In genomic region chr17:77504652-77505459, GRCh38 we compare ENCODE assay signal across 17 cellular contexts.
DNase-seq lines count a peak whose midpoint lies in the region; ATAC-seq and TF ChIP-seq lines count a peak whose summit lies in the region.
"Had no signal": no experiment of that assay in that cellular context is flagged by ENCODE, and none has a peak within 500 bp of the region (broad histone marks: within the 10 kb centered on the region; RNA-seq: fewer than 3 reads in every experiment).

No MANE protein-coding gene starts in this region.

- peaks cover 2% of the 10 kb centered on the region for H3K79me1 ChIP-seq in neuronal stem cell (ENCODE audit: low read depth, low read length)

- no peak overlapping the region for H2BK120ac ChIP-seq in neuronal stem cell (ENCODE audit: low read depth, low read length)

- H3K23ac ChIP-seq in neuronal stem cell (ENCODE audit: low read depth, low read length, poor library complexity), result peak overlapping the region; percentile 27

- peak overlapping the region; percentile 35 for H2BK15ac ChIP-seq in neuronal stem cell (ENCODE audit: low read length)

- ATAC-seq in right cardiac atrium (no peak), lower lobe of right lung (no peak)
- ATAC-seq: Panc1 had no signal

- H3K18ac ChIP-seq in neuronal stem cell (ENCODE audit: low read length), result peak overlapping the region; percentile 4

- H3K9ac ChIP-seq in neuronal stem cell (ENCODE audit: low read depth, low read length, poor library complexity), result no peak overlapping the region

- 72% methylated on average over 17 of the region's 17 CpGs for WGBS in right cardiac atrium
- no CpG with 5 or more reads among the region's 17 CpGs for WGBS in neuronal stem cell (ENCODE audit: extremely low coverage in 2 of 2, insufficient read length in 2 of 2, insufficient replicate concordance in 1 of 2), 2 donors

- H2BK12ac ChIP-seq in neuronal stem cell (ENCODE audit: low read length), result peak overlapping the region; percentile 31

- H3K4me3 ChIP-seq in right cardiac atrium (ENCODE audit: low read length), result no peak overlapping the region
- no peak overlapping the region for H3K4me3 ChIP-seq in coronary artery
- no peak overlapping the region for H3K4me3 ChIP-seq in neuronal stem cell (ENCODE audit: low read length in 2 of 2)
- H3K4me3 ChIP-seq in lower lobe of right lung, result no peak overlapping the region
- H3K4me3 ChIP-seq: HAP-1 had no signal

- no peak for TF ChIP-seq CTCF in coronary artery (IDR thresholded peaks at IDR 0.05)
- TF ChIP-seq CTCF in lower lobe of right lung (IDR thresholded peaks at IDR 0.05), result no peak

- H3K27ac ChIP-seq in right cardiac atrium (ENCODE audit: low read length) (no peak overlapping the region), coronary artery (no peak overlapping the region), neuronal stem cell (replicated peaks; ENCODE audit: low read length) (no peak overlapping the region), lower lobe of right lung (no peak overlapping the region)

- peak overlapping the region; percentile 31 for H3K4ac ChIP-seq in neuronal stem cell (ENCODE audit: low read length)

- peak overlapping the region; percentile 89 for H2AK5ac ChIP-seq in neuronal stem cell (ENCODE audit: low read depth, low read length)

- H3K4me1 ChIP-seq in right cardiac atrium (ENCODE audit: control insufficient read depth, insufficient read depth, low read length) (no peaks in the 10 kb centered on the region), neuronal stem cell (ENCODE audit: control insufficient read depth in 2 of 2, insufficient read depth in 1 of 2, low read depth in 1 of 2, low read length in 2 of 2) (no peaks in the 10 kb centered on the region), lower lobe of right lung (no peaks in the 10 kb centered on the region)
- H3K4me1 ChIP-seq: HAP-1 had no signal

- no peak overlapping the region for H4K91ac ChIP-seq in neuronal stem cell (ENCODE audit: low read depth, low read length, poor library complexity)

- H3K27me3 ChIP-seq in right cardiac atrium (ENCODE audit: control insufficient read depth, insufficient read depth), result no peaks in the 10 kb centered on the region
- no peaks in the 10 kb centered on the region for H3K27me3 ChIP-seq in neuronal stem cell (ENCODE audit: control insufficient read depth in 3 of 3, insufficient read depth in 3 of 3, low read depth in 1 of 3, low read length in 3 of 3)
- no peaks in the 10 kb centered on the region for H3K27me3 ChIP-seq in lower lobe of right lung (ENCODE audit: low read depth)

- no peak overlapping the region for H4K8ac ChIP-seq in neuronal stem cell (ENCODE audit: low read depth, low read length)

- peak; percentile 27 for DNase-seq in cardiac septum (ENCODE audit: low spot score)
- DNase-seq in right cardiac atrium, result no peak
- peak; percentile 64 for DNase-seq in coronary artery (ENCODE audit: low spot score)
- DNase-seq in neuronal stem cell (ENCODE audit: low spot score), result no peak
- no peak for DNase-seq in stimulated activated CD4-positive, alpha-beta T cell treated with anti-CD3 and anti-CD28 coated beads, Interleukin-4, amount 100 ng/mL, for 4 hours
- DNase-seq in lower lobe of right lung, result no peak
- DNase-seq in foreskin melanocyte, result no peak
- DNase-seq in NOMO-1 treated with DMSO at 0.1 percent for 48 hours (lab: John Stamatoyannopoulos, UW; ENCODE audit: unreplicated experiment), result no peak
- DNase-seq: AML-193; CD4-positive, CD25-positive, alpha-beta regulatory T cell; NCI-H1417; NCI-H1930; NCI-H2171 treated with DMSO at 0.1 percent for 48 hours; NCI-H510A; NCI-H82 had no signal

- no peak overlapping the region for H3K4me2 ChIP-seq in neuronal stem cell (ENCODE audit: insufficient read depth, low read length, poor library complexity, severe bottlenecking)

- no peak overlapping the region for H2AFZ ChIP-seq in neuronal stem cell (ENCODE audit: low read length)

- H2BK5ac ChIP-seq in neuronal stem cell (ENCODE audit: low read length), result no peak overlapping the region

- H3K9me3 ChIP-seq in right cardiac atrium (ENCODE audit: control insufficient read depth, low read length) (no peaks in the 10 kb centered on the region), neuronal stem cell (replicated peaks in 1 of 2; ENCODE audit: control insufficient read depth in 2 of 2, insufficient read depth in 1 of 2, low read depth in 1 of 2, low read length in 2 of 2) (peaks cover 0 to under 1% of the 10 kb centered on the region in 2 donors), lower lobe of right lung (no peaks in the 10 kb centered on the region)
- H3K9me3 ChIP-seq: HAP-1 had no signal

- no peak overlapping the region for H3K14ac ChIP-seq in neuronal stem cell (ENCODE audit: low read length)

- H3K36me3 ChIP-seq in neuronal stem cell (replicated peaks in 1 of 2; ENCODE audit: control insufficient read depth in 2 of 2, insufficient read depth in 2 of 2, low read length in 2 of 2) (peaks cover 5 to 19% of the 10 kb centered on the region in 2 donors), lower lobe of right lung (peaks cover 9% of the 10 kb centered on the region)
- H3K36me3 ChIP-seq: HAP-1 had no signal

- intact Hi-C loops in cardiac septum (cut with DNase I) (no loop called here), right cardiac atrium (cut with DNase I) (no loop called here), lower lobe of right lung (cut with DNase I) (no loop called here)

Comparison
In these comparisons a context has a peak if more than half of its experiments do, and no peak if none do; other contexts are left out.
1. DNase-seq: peak in cardiac septum (single experiment) and coronary artery (single experiment); none in right cardiac atrium (0 of 3), neuronal stem cell (single experiment), stimulated activated CD4-positive, alpha-beta T cell treated with anti-CD3 and anti-CD28 coated beads, Interleukin-4, amount 100 ng/mL, for 4 hours (0 of 2), lower lobe of right lung (single experiment), foreskin melanocyte (single experiment) and NOMO-1 treated with DMSO at 0.1 percent for 48 hours (single experiment).